Comparison of ENCODE assay signal across 13 cellular contexts in the genomic region with DNA sequence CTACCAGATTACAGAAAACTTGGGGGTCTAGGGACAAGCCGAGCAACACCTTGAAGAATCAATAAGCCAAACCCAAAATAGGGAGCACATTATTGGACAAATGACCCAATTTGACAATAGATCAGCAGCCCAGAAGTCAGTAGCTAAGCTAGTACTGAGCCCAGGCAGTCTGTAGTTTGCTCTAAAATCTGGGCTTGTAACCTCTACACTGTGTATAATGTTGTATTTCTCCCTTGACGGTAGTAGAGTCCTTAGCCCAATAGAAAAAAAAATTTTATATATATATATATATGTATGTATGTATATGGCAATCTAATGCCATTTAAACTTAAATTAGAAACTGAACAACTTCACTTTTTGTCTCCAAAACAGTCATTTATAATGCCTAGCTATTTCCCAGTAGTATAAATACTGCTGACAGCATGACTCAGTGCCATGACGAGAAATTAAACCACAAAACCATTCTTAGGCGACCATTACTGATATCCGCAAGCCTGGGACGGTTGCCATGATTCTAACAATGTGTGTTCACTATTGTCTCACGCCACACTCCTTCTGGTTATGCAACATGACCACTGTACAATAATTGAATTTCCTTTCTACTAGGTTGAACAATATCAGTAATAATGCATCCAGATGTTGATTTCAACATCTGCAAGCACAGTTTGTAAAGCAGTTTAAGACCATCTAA.
DNase-seq lines count a peak whose midpoint lies in the region; ATAC-seq and TF ChIP-seq lines count a peak whose summit lies in the region.
"Had no signal": no experiment of that assay in that cellular context is flagged by ENCODE, and none has a peak within 500 bp of the region (broad histone marks: within the 10 kb centered on the region; RNA-seq: fewer than 3 reads in every experiment).

No MANE protein-coding gene starts in this region.

- no peaks in the 10 kb centered on the region for H3K79me2 ChIP-seq in ACC112 (ENCODE audit: control insufficient read depth, insufficient read depth, low read length, unreplicated experiment)

- H2AFZ ChIP-seq in ACC112 (ENCODE audit: low read length, unreplicated experiment): no peak overlapping the region
- H2AFZ ChIP-seq: neural progenitor cell had no signal

- H3K4me1 ChIP-seq in ACC112 (ENCODE audit: control insufficient read depth, insufficient read depth, low read length, unreplicated experiment) (peaks cover 19% of the 10 kb centered on the region), HEK293 (ENCODE audit: control insufficient read depth, insufficient read depth, low read length) (no peaks in the 10 kb centered on the region; the same call in 1 of the 2 replicates)

- H3K4me3 ChIP-seq in ACC112 (ENCODE audit: low read depth, low read length) (no peak overlapping the region), HEK293 (ENCODE audit: low read depth, low read length) (no peak overlapping the region), fibroblast of mammary gland (ENCODE audit: control insufficient read depth, low read depth, low read length) (no peak overlapping the region)
- H3K4me3 ChIP-seq: neural progenitor cell had no signal

- CTCF ChIA-PET in HEK293 (lab: Yijun Ruan, JAX): no interaction called here

- no peaks in the 10 kb centered on the region for H3K9me3 ChIP-seq in HEK293 (ENCODE audit: control insufficient read depth, insufficient read depth, low read depth, low read length)

- no peaks in the 10 kb centered on the region for H3K36me3 ChIP-seq in ACC112 (ENCODE audit: insufficient read depth, low read length)
- H3K36me3 ChIP-seq in HEK293 (ENCODE audit: control insufficient read depth in 2 of 2, insufficient read depth in 1 of 2, low read length in 2 of 2): no peaks in the 10 kb centered on the region
- H3K36me3 ChIP-seq: neural progenitor cell had no signal

- POLR2A ChIA-PET in HEK293 (lab: Yijun Ruan, JAX): no interaction called here

- H3K27me3 ChIP-seq in ACC112 (ENCODE audit: insufficient read depth, low read length): peaks cover 15% of the 10 kb centered on the region
- H3K27me3 ChIP-seq: neural progenitor cell had no signal

- ATAC-seq in HG03521 (IDR thresholded peaks at IDR 0.05; ENCODE audit: unreplicated experiment): no peak

- peak; percentile 2 for DNase-seq in RPMI8226
- peak; percentile 100 for DNase-seq in fibroblast of mammary gland (ENCODE audit: low read depth)
- DNase-seq in stimulated activated CD8-positive, alpha-beta memory T cell treated with anti-CD3 and anti-CD28 coated beads, Interleukin-4, amount 100 ng/mL, for 48 hours: no peak
- DNase-seq in activated CD4-positive, alpha-beta T cell treated with anti-CD3 and anti-CD28 coated beads, Interleukin-2, amount 50 U/mL, for 48 hours: no peak
- no peak for DNase-seq in DMS53 (lab: John Stamatoyannopoulos, UW)
- DNase-seq: activated naive CD4-positive, alpha-beta T cell; DMS 273 treated with DMSO at 0.1 percent for 48 hours; NCI-H1930 had no signal

- H3K27ac ChIP-seq in ACC112 (ENCODE audit: low read depth, low read length) (peak overlapping the region; percentile 69), HEK293 (ENCODE audit: extremely low read depth, low read depth, low read length) (no peak overlapping the region)
- H3K27ac ChIP-seq: neural progenitor cell, VCaP had no signal

- TF ChIP-seq CTCF in HEK293 (tag by site-specific recombination; IDR thresholded peaks at IDR 0.05) (no peak), fibroblast of mammary gland (conservative IDR thresholded peaks at IDR 0.05; ENCODE audit: control insufficient read depth, insufficient read depth, low read depth, low read length) (no peak)

TF ChIP-seq in HEK293, 187 proteins besides CTCF, POLR2A, EP300 and RAD21:
- TF ChIP-seq ZNF629 (tag by site-specific recombination; IDR thresholded peaks at IDR 0.05) (peak; percentile 59; the same call in 1 of the 2 replicates), ZBTB21 (tag by site-specific recombination; IDR thresholded peaks at IDR 0.05) (peak; percentile 65; the same call in 1 of the 2 replicates), ZEB2 (tag by site-specific recombination; IDR thresholded peaks at IDR 0.05) (0 out of 2 replicates have a peak, but pooled peaks have one; percentile 51), ZNF624 (tag by site-specific recombination; IDR thresholded peaks at IDR 0.05) (no peak), ZNF660 (tag by site-specific recombination; IDR thresholded peaks at IDR 0.05) (peak; percentile 88)

Comparison
In these comparisons a context has a peak if more than half of its experiments do, and no peak if none do; other contexts are left out.
1. DNase-seq: peak in RPMI8226 (single experiment) and fibroblast of mammary gland (single experiment); none in stimulated activated CD8-positive, alpha-beta memory T cell treated with anti-CD3 and anti-CD28 coated beads, Interleukin-4, amount 100 ng/mL, for 48 hours (single experiment), activated CD4-positive, alpha-beta T cell treated with anti-CD3 and anti-CD28 coated beads, Interleukin-2, amount 50 U/mL, for 48 hours (0 of 2) and DMS53 (single experiment).